In genomic region chr16:50088302-50088701, GRCh38 we compare ENCODE assay signal across 29 cellular contexts.
"Had no signal": no experiment of that assay in that cellular context is flagged by ENCODE, and none has a peak within 500 bp of the region (broad histone marks: within the 10 kb centered on the region; RNA-seq: fewer than 3 reads in every experiment).

No MANE protein-coding gene starts in this region.

- H2AFZ ChIP-seq: neural progenitor cell had no signal

- H3K4me2 ChIP-seq: neural progenitor cell, smooth muscle cell had no signal

- ATAC-seq: left cardiac atrium; left lobe of liver; left ventricle myocardium superior; lower lobe of right lung; natural killer cell; right lobe of liver; stimulated activated memory B cell treated with anti-CD40 and anti-IgM and Interleukin-4, amounts not matched to agents 10 μg/mL and 1 μg/mL and 100 μg/mL, for 72 hours; stimulated activated naive CD8-positive, alpha-beta T cell treated with anti-CD3 and anti-CD28 coated beads, Interleukin-15, amount 100 ng/mL, for 72 hours had no signal

- H3K4me3 Mint-ChIP-seq: mesothelial cell of epicardium; naive B cell; natural killer cell; nephron progenitor cell; neural progenitor cell; stimulated activated memory B cell treated with anti-CD40 and anti-IgM and Interleukin-4, amounts not matched to agents 10 μg/mL and 1 μg/mL and 100 μg/mL, for 72 hours; stimulated activated naive CD8-positive, alpha-beta T cell treated with anti-CD3 and anti-CD28 coated beads, Interleukin-15, amount 100 ng/mL, for 72 hours; type B pancreatic cell had no signal

- H3K27me3 Mint-ChIP-seq: naive B cell; progenitor cell of endocrine pancreas; stimulated activated memory B cell treated with anti-CD40 and anti-IgM and Interleukin-4, amounts not matched to agents 10 μg/mL and 1 μg/mL and 100 μg/mL, for 72 hours; stimulated activated naive CD8-positive, alpha-beta T cell treated with anti-CD3 and anti-CD28 coated beads, Interleukin-15, amount 100 ng/mL, for 72 hours; type B pancreatic cell had no signal

- H3K36me3 ChIP-seq: ovary, uterus had no signal

- H3K27ac Mint-ChIP-seq: mesothelial cell of epicardium; naive B cell; natural killer cell; nephron progenitor cell; neural progenitor cell; progenitor cell of endocrine pancreas; stimulated activated memory B cell treated with anti-CD40 and anti-IgM and Interleukin-4, amounts not matched to agents 10 μg/mL and 1 μg/mL and 100 μg/mL, for 72 hours; stimulated activated naive CD8-positive, alpha-beta T cell treated with anti-CD3 and anti-CD28 coated beads, Interleukin-15, amount 100 ng/mL, for 72 hours; type B pancreatic cell had no signal

- H3K9me3 ChIP-seq: lower lobe of right lung, ovary, right atrium auricular region, right lobe of liver, tibial nerve, uterus had no signal

- H3K4me1 Mint-ChIP-seq: mesothelial cell of epicardium; naive B cell; natural killer cell; nephron progenitor cell; neural progenitor cell; stimulated activated memory B cell treated with anti-CD40 and anti-IgM and Interleukin-4, amounts not matched to agents 10 μg/mL and 1 μg/mL and 100 μg/mL, for 72 hours; stimulated activated naive CD8-positive, alpha-beta T cell treated with anti-CD3 and anti-CD28 coated beads, Interleukin-15, amount 100 ng/mL, for 72 hours had no signal

- H3K27me3 ChIP-seq: neural progenitor cell, ovary, right atrium auricular region, right lobe of liver, tibial nerve, uterus had no signal

- H3K4me3 ChIP-seq: lower lobe of right lung, neural progenitor cell, ovary, right atrium auricular region, right lobe of liver, smooth muscle cell, tibial nerve, uterus had no signal

- H3K27ac ChIP-seq: lower lobe of right lung, neural progenitor cell, ovary, right atrium auricular region, right lobe of liver, tibial nerve, uterus had no signal

- DNase-seq: hypothalamus; islet precursor cell; kidney glomerular epithelial cell; left cardiac atrium; left ventricle myocardium superior; lower lobe of right lung; mesendoderm; naive B cell; natural killer cell; nephron progenitor cell; ovary; right lobe of liver; stimulated activated CD4-positive, alpha-beta T cell treated with anti-CD3 and anti-CD28 coated beads, Interleukin-1b, Interleukin-23, amount 100 ng/mL, for 48 hours; stimulated activated CD4-positive, alpha-beta T cell treated with anti-CD3 and anti-CD28 coated beads, Interleukin-2, amount 100 ng/mL, for 48 hours; stimulated activated CD4-positive, alpha-beta T cell treated with anti-CD3 and anti-CD28 coated beads, Interleukin-4, amount 100 ng/mL, for 4 hours; stimulated activated CD8-positive, alpha-beta memory T cell treated with anti-CD3 and anti-CD28 coated beads, Interleukin-4, amount 100 ng/mL, for 48 hours; stimulated activated naive CD4-positive, alpha-beta T cell treated with Interleukin-2 at 50 U/mL for 16 hours; stimulated activated naive CD8-positive, alpha-beta T cell treated with anti-CD3 and anti-CD28 coated beads, Interleukin-15, amount 100 ng/mL, for 72 hours; substantia nigra; uterus had no signal

- H3K9ac ChIP-seq: neural progenitor cell had no signal

- H3K4me1 ChIP-seq: lower lobe of right lung, neural progenitor cell, right lobe of liver, tibial nerve, uterus had no signal

- H3K9me3 Mint-ChIP-seq: mesothelial cell of epicardium; naive B cell; natural killer cell; nephron progenitor cell; neural progenitor cell; stimulated activated memory B cell treated with anti-CD40 and anti-IgM and Interleukin-4, amounts not matched to agents 10 μg/mL and 1 μg/mL and 100 μg/mL, for 72 hours; stimulated activated naive CD8-positive, alpha-beta T cell treated with anti-CD3 and anti-CD28 coated beads, Interleukin-15, amount 100 ng/mL, for 72 hours; type B pancreatic cell had no signal
